Comparison of ENCODE assay signal across 10 cellular contexts in genomic region chr5:61301345-61301744, GRCh38. TPM values are rescaled to one million over a fixed set of nuclear protein-coding genes. Genes with fewer than 3 reads are reported as not detected.
A peak's percentile ranks its signal among the peaks of the same experiment; 100 is the strongest.
DNase-seq lines count a peak whose midpoint lies in the region; TF ChIP-seq lines count a peak whose summit lies in the region.
"Had no signal": no experiment of that assay in that cellular context is flagged by ENCODE, and none has a peak within 500 bp of the region (broad histone marks: within the 10 kb centered on the region; RNA-seq: fewer than 3 reads in every experiment).

No MANE protein-coding gene starts in this region.

- DNase-seq in Ammon's horn (ENCODE audit: low spot score) (peak; percentile 81), SJSA1 (ENCODE audit: low read depth in 1 of 2, low spot score in 2 of 2) (no peak), fibroblast of peridontal ligament (ENCODE audit: extremely low read depth) (peak; percentile 92), pons (ENCODE audit: low spot score) (peak; percentile 68), nephron progenitor cell (no peak), Kasumi-1 (lab: John Stamatoyannopoulos, UW) (no peak), middle frontal gyrus (ENCODE audit: extremely low spot score, low spot score) (no peak)
- no peak for DNase-seq in activated T-cell treated with anti-CD3 and anti-CD28 coated beads, Interleukin-2, amount 50 U/mL, for 1 hour
- DNase-seq: activated T-cell treated with anti-CD3 and anti-CD28 coated beads, Interleukin-2, amount 50 U/mL, for 48 hours; NCI-H774 had no signal

- no peaks in the 10 kb centered on the region for H3K36me3 Mint-ChIP-seq in nephron progenitor cell (ENCODE audit: low read depth)

- H3K4me3 Mint-ChIP-seq in nephron progenitor cell = no peak overlapping the region

- H3K27me3 Mint-ChIP-seq in nephron progenitor cell (ENCODE audit: low read depth, poor library complexity) = peaks cover 14% of the 10 kb centered on the region

- H3K4me1 Mint-ChIP-seq in nephron progenitor cell = peaks cover 23% of the 10 kb centered on the region

- no peak overlapping the region for H3K27ac Mint-ChIP-seq in nephron progenitor cell

- H3K27me3 ChIP-seq in SJSA1 (replicated peaks) = no peaks in the 10 kb centered on the region

- H3K4me3 ChIP-seq in SJSA1 = no peak overlapping the region

- H3K9me3 Mint-ChIP-seq in nephron progenitor cell = no peaks in the 10 kb centered on the region

- H3K4me1 ChIP-seq in SJSA1 (replicated peaks) = peaks cover 64% of the 10 kb centered on the region

- no peaks in the 10 kb centered on the region for H3K36me3 ChIP-seq in SJSA1

- H3K9me3 ChIP-seq in SJSA1 (replicated peaks) = no peaks in the 10 kb centered on the region

- TF ChIP-seq CTCF in nephron progenitor cell (IDR thresholded peaks at IDR 0.05) = no peak

- peak overlapping the region; percentile 95 for H3K27ac ChIP-seq in SJSA1

RNA-seq across cellular contexts. Expression of gene ZSWIM6, which starts 30.7 kb away (rescaled TPM):
- 5.7 and 13.1 TPM in 2 replicates for total RNA-seq in SJSA1 (2014; rRNA removed; shearing (Covaris generic))

Comparison
In these comparisons a context has a peak if more than half of its experiments do, and no peak if none do; other contexts are left out.
1. DNase-seq: peak in Ammon's horn (single experiment), fibroblast of peridontal ligament (single experiment) and pons (single experiment); none in SJSA1 (0 of 2), nephron progenitor cell (single experiment), Kasumi-1 (0 of 2), activated T-cell treated with anti-CD3 and anti-CD28 coated beads, Interleukin-2, amount 50 U/mL, for 1 hour (single experiment) and middle frontal gyrus (single experiment).